In the genomic region with DNA sequence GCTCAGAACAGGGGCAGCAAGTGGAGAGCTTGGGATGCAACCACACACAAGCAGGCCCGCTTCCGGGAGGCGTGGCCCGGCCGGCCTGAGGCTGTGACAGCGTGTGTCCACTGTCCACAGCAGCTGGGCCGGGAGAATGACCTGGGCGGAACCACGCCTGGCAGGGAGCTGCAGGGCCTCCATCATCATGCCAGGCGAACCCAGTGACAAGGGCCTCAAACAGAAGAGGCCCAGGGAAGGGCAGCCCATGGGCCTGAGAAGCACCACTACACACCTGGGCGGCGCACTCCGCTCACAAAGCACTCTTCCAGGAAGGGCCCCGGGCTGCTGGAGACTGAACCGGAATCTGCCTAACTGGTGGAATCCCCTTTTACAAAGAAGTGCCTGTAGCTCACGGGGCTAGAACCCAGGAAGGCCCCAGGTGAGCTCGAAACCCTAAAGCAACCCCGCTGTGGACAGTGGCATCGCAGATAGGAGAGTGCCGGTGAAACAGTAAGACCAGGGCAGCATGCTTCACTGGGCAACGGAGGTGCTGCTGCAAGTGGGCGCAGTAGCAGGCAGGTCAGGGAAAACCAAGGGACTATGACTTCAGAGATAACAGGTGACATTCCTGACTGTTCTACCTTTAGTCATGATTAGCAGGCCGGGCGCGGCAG, we compare ENCODE assay signal across 19 cellular contexts.
DNase-seq lines count a peak whose midpoint lies in the region; ATAC-seq and TF ChIP-seq lines count a peak whose summit lies in the region.
"Had no signal": no experiment of that assay in that cellular context is flagged by ENCODE, and none has a peak within 500 bp of the region (broad histone marks: within the 10 kb centered on the region; RNA-seq: fewer than 3 reads in every experiment).

No MANE protein-coding gene starts in this region.

- H3K4me1 ChIP-seq in left lung, result peaks cover 0 to 7% of the 10 kb centered on the region in 2 donors
- H3K4me1 ChIP-seq: pancreas had no signal

- no peaks in the 10 kb centered on the region for H3K27me3 ChIP-seq in left lung
- H3K27me3 ChIP-seq: pancreas, testis had no signal

- DNase-seq in EH (ENCODE audit: low read depth), result peak; percentile 20
- peak in 35 of 61 donors; percentile 6 to 67 (median 41) for DNase-seq in caudate nucleus (lab: John Stamatoyannopoulos, UW)
- peak in 1 of 2 donors; percentile 81 for DNase-seq in left lung
- peak; percentile 14 for DNase-seq in stimulated activated CD8-positive, alpha-beta memory T cell treated with anti-CD3 and anti-CD28 coated beads, Interleukin-4, amount 100 ng/mL, for 48 hours
- DNase-seq in NCI-H446 treated with DMSO at 0.1 percent for 48 hours (lab: John Stamatoyannopoulos, UW), result no peak
- DNase-seq in NOMO-1 (lab: John Stamatoyannopoulos, UW; ENCODE audit: unreplicated experiment in 2 of 2), result no peak
- DNase-seq: activated CD4-positive, alpha-beta T cell treated with anti-CD3 and anti-CD28 coated beads, Interleukin-2, amount 10 ng/mL, durations not matched to agents 24 days and 14 days; activated T-cell treated with anti-CD3 and anti-CD28 coated beads, Interleukin-2, amount 50 U/mL, for 1 hour; DND-41; mesendoderm; NCI-H187; NCI-H526 treated with DMSO at 0.1 percent for 48 hours; pancreas; RPMI8226; testis had no signal

- H3K36me3 ChIP-seq in left lung, result peaks cover 0 to 8% of the 10 kb centered on the region in 2 donors
- H3K36me3 ChIP-seq: pancreas had no signal

- no peaks in the 10 kb centered on the region for H3K9me3 ChIP-seq in left lung
- H3K9me3 ChIP-seq: pancreas, testis had no signal

- intact Hi-C loops in left lung (cut with DNase I), result no loop called here

- no peak overlapping the region for H3K4me3 ChIP-seq in left lung
- H3K4me3 ChIP-seq: pancreas, testis had no signal

- ATAC-seq in left lung (peak; percentile 80), GM18867 (IDR thresholded peaks at IDR 0.05; ENCODE audit: unreplicated experiment) (no peak), HG03432 (IDR thresholded peaks at IDR 0.05; ENCODE audit: unreplicated experiment) (no peak)
- ATAC-seq: esophagus mucosa, pancreas had no signal

- H3K27ac ChIP-seq in caudate nucleus (ENCODE audit: low read depth, low read length) (peak overlapping the region; percentile 58), left lung (no peak overlapping the region)
- H3K27ac ChIP-seq: C4-2B, pancreas, testis had no signal

- TF ChIP-seq CTCF in left lung (IDR thresholded peaks at IDR 0.05), result no peak

Comparison
In these comparisons a context has a peak if more than half of its experiments do, and no peak if none do; other contexts are left out.
1. DNase-seq: peak in EH (single experiment), caudate nucleus (35 of 61) and stimulated activated CD8-positive, alpha-beta memory T cell treated with anti-CD3 and anti-CD28 coated beads, Interleukin-4, amount 100 ng/mL, for 48 hours (single experiment); none in NCI-H446 treated with DMSO at 0.1 percent for 48 hours (single experiment) and NOMO-1 (0 of 2).